11 cellular contexts compared by ENCODE assay signal in the genomic region with DNA sequence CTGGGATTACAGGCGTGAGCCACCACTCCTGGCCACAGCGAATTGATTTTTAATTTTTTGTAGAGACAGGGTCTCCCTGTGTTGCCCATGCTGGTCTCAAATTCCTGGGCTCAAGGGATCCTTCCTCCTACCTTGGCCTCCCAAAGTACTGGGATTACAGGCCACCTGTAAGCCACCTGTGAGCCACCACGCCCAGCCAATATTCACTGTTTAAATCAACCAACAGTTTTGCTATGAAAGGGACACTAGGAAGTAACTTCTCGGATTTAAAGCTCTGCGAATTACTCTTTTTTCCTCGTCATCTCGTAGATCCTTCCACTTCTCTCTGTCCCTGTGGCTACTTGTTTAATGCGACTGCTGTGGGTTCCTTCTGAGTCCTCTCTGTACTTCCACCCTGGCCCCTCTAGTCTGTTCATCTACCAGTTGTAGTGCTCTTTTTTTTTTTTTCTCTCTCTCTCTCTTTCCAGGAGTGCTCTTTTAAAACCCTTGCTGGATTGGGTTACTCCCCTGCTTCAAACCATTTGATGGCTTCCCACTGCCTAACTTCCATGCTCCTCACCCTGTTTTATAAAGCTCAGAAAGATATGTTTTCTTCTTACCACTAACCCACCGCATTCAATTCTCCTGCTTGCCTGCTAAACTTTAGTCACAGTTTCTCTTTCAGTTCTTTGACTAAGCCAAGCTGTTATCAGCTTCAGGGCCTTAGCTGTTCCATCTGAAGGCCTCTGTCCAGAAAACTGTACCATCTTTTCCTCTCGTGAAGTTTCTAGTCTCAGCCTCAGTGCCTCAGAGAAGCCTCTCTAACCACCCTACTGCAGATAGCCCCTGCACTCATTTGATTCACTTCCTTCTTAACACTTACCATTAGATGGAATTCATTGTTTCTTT. TPM values are rescaled to one million over a fixed set of nuclear protein-coding genes. Genes with fewer than 3 reads are reported as not detected.
A peak's percentile ranks its signal among the peaks of the same experiment; 100 is the strongest.
DNase-seq lines count a peak whose midpoint lies in the region; ATAC-seq, FAIRE-seq and TF ChIP-seq lines count a peak whose summit lies in the region.
"Had no signal": no experiment of that assay in that cellular context is flagged by ENCODE, and none has a peak within 500 bp of the region (broad histone marks: within the 10 kb centered on the region; RNA-seq: fewer than 3 reads in every experiment).

No MANE protein-coding gene starts in this region.

- peak; percentile 76 for ATAC-seq in HG03159 (IDR thresholded peaks at IDR 0.05; ENCODE audit: unreplicated experiment)

- peaks cover 10% of the 10 kb centered on the region for H3K36me3 Mint-ChIP-seq in activated naive CD4-positive, alpha-beta T cell treated with anti-CD3 and anti-CD28 coated beads, Interleukin-2, amount 10 ng/mL, durations not matched to agents 7 days and 5 days
- peaks cover 2% of the 10 kb centered on the region for H3K36me3 Mint-ChIP-seq in astrocyte (ENCODE audit: low read depth, unreplicated experiment)

- H4K20me1 ChIP-seq in astrocyte (ENCODE audit: insufficient read depth, low read length) = peaks cover 54% of the 10 kb centered on the region

- H3K27ac Mint-ChIP-seq in activated naive CD4-positive, alpha-beta T cell treated with anti-CD3 and anti-CD28 coated beads, Interleukin-2, amount 10 ng/mL, durations not matched to agents 7 days and 5 days = peak overlapping the region; percentile 85
- peak overlapping the region; percentile 75 for H3K27ac Mint-ChIP-seq in astrocyte (ENCODE audit: unreplicated experiment)

- H3K79me2 ChIP-seq in astrocyte (ENCODE audit: insufficient read depth, low read length) = peaks cover 63% of the 10 kb centered on the region

- no peaks in the 10 kb centered on the region for H3K27me3 Mint-ChIP-seq in activated naive CD4-positive, alpha-beta T cell treated with anti-CD3 and anti-CD28 coated beads, Interleukin-2, amount 10 ng/mL, durations not matched to agents 7 days and 5 days
- no peaks in the 10 kb centered on the region for H3K27me3 Mint-ChIP-seq in astrocyte (ENCODE audit: low read depth, unreplicated experiment)

- DNase-seq in activated naive CD4-positive, alpha-beta T cell treated with anti-CD3 and anti-CD28 coated beads, Interleukin-2, amount 10 ng/mL, durations not matched to agents 7 days and 5 days = peak; percentile 23
- no peak for DNase-seq in activated naive CD4-positive, alpha-beta T cell treated with anti-CD3 and anti-CD28 coated beads, Interleukin-2, amount 50 U/mL, for 16 hours
- DNase-seq in astrocyte (ENCODE audit: low read depth) (no peak), transverse colon (peak; percentile 21), NCI-H1436 (lab: John Stamatoyannopoulos, UW) (no peak), NCI-H1417 treated with DMSO at 0.1 percent for 48 hours (lab: John Stamatoyannopoulos, UW) (no peak), vagina (ENCODE audit: extremely low spot score in 2 of 2) (no peak)
- DNase-seq: SW 1271 had no signal

- H3K27me3 ChIP-seq in astrocyte (ENCODE audit: insufficient read depth, low read length) (no peaks in the 10 kb centered on the region), transverse colon (no peaks in the 10 kb centered on the region), vagina (no peaks in the 10 kb centered on the region)

- 46 to 53% methylated on average over 7 to 10 of the region's 10 CpGs for WGBS in transverse colon (ENCODE audit: low coverage in 1 of 2), 2 donors

- H2AFZ ChIP-seq in astrocyte (ENCODE audit: low read depth, low read length) = no peak overlapping the region
- H2AFZ ChIP-seq: parathyroid adenoma had no signal

- H3K27ac ChIP-seq in astrocyte (ENCODE audit: low read depth, low read length) (no peak overlapping the region), transverse colon (peak overlapping the region; percentile 26 to 38 (median 28)), vagina (no peak overlapping the region)
- H3K27ac ChIP-seq: parathyroid adenoma had no signal

- H3K4me3 Mint-ChIP-seq in activated naive CD4-positive, alpha-beta T cell treated with anti-CD3 and anti-CD28 coated beads, Interleukin-2, amount 10 ng/mL, durations not matched to agents 7 days and 5 days = peak overlapping the region; percentile 0
- H3K4me3 Mint-ChIP-seq in astrocyte (ENCODE audit: unreplicated experiment) = no peak overlapping the region

- H3K4me1 ChIP-seq in astrocyte (ENCODE audit: insufficient read depth, low read length) (no peaks in the 10 kb centered on the region), transverse colon (peaks cover 0 to 13% (median 10%) of the 10 kb centered on the region in 4 donors), vagina (no peaks in the 10 kb centered on the region)
- H3K4me1 ChIP-seq: parathyroid adenoma had no signal

- H3K4me1 Mint-ChIP-seq in activated naive CD4-positive, alpha-beta T cell treated with anti-CD3 and anti-CD28 coated beads, Interleukin-2, amount 10 ng/mL, durations not matched to agents 7 days and 5 days = peaks cover 27% of the 10 kb centered on the region
- H3K4me1 Mint-ChIP-seq in astrocyte (ENCODE audit: low read depth, unreplicated experiment) = peaks cover 7% of the 10 kb centered on the region

- H3K9me3 Mint-ChIP-seq in activated naive CD4-positive, alpha-beta T cell treated with anti-CD3 and anti-CD28 coated beads, Interleukin-2, amount 10 ng/mL, durations not matched to agents 7 days and 5 days = no peaks in the 10 kb centered on the region
- H3K9me3 Mint-ChIP-seq in astrocyte (ENCODE audit: unreplicated experiment) = peaks cover 2% of the 10 kb centered on the region

- no peak for TF ChIP-seq POLR2A in transverse colon (IDR thresholded peaks at IDR 0.05)
- no peak for TF ChIP-seq POLR2A in vagina (IDR thresholded peaks at IDR 0.05)

- FAIRE-seq in astrocyte (lab: Jason Lieb, UNC) = no peak
- FAIRE-seq: urothelium cell line had no signal

- H3K9me3 ChIP-seq in astrocyte (ENCODE audit: insufficient read depth, low read depth, low read length) (no peaks in the 10 kb centered on the region), transverse colon (no peaks in the 10 kb centered on the region), vagina (no peaks in the 10 kb centered on the region)

- TF ChIP-seq CTCF in astrocyte (IDR thresholded peaks at IDR 0.05; ENCODE audit: insufficient read depth, low read depth, low read length) (no peak), transverse colon (IDR thresholded peaks at IDR 0.05) (no peak), vagina (IDR thresholded peaks at IDR 0.05) (no peak)

- H3K4me3 ChIP-seq in astrocyte (ENCODE audit: insufficient read depth, low read depth, low read length) (no peak overlapping the region), transverse colon (no peak overlapping the region), vagina (no peak overlapping the region)

- no peak for TF ChIP-seq EP300 in transverse colon (IDR thresholded peaks at IDR 0.05; ENCODE audit: low read depth)

- in situ Hi-C loops in transverse colon (cut with MboI; ENCODE audit: low pct_ligation_motif_present in 1 of 4, low pct_unique_long_range_greater_than_20kb in 1 of 4, low sequenced_read_pairs in 3 of 4) = loop anchor here in 1 of 4 donors (25.0 kb wide), 1 partner anchor 108 kb away; a partner anchor contains a TSS

- no peak overlapping the region for H3K9ac ChIP-seq in astrocyte (ENCODE audit: low read length)
- H3K9ac ChIP-seq: parathyroid adenoma had no signal

- H3K36me3 ChIP-seq in astrocyte (ENCODE audit: insufficient read depth, low read length) = no peaks in the 10 kb centered on the region
- H3K36me3 ChIP-seq in transverse colon = no peaks in the 10 kb centered on the region
- no peaks in the 10 kb centered on the region for H3K36me3 ChIP-seq in vagina

- intact Hi-C loops in transverse colon (cut with DNase I; ENCODE audit: low total_unique reads) (no loop called here), vagina (cut with DNase I) (no loop called here)

- CTCF ChIA-PET in activated naive CD4-positive, alpha-beta T cell treated with anti-CD3 and anti-CD28 coated beads, Interleukin-2, amount 10 ng/mL, durations not matched to agents 7 days and 5 days (lab: Charles Lee) = interaction anchor here (0.7 kb wide), 2 partner anchors 36 to 102 kb away, joined by 3 to 4 read pairs; no protein-coding TSS in a partner anchor

- no peak overlapping the region for H3K4me2 ChIP-seq in astrocyte (ENCODE audit: low read length)

RNA-seq across cellular contexts. Expression of a gene that starts 12.4 kb away (rescaled TPM):
- total RNA-seq in astrocyte (37.8 and 42.0 TPM in 2 replicates), transverse colon (10 to 100 TPM; 10.7 to 23.2 (median 17.6) TPM), vagina (32.2 TPM)

RNA-seq across cellular contexts. Expression of a gene that starts 27.0 kb away (rescaled TPM):
- 19.1 and 19.9 TPM in 2 replicates for total RNA-seq in astrocyte
- total RNA-seq in transverse colon = 10 to 100 TPM in 1 of 4 donors, 1 to 10 TPM in 3; 4.5 to 13.0 (median 8.4) TPM
- total RNA-seq in vagina = 6.9 TPM

Comparison
In these comparisons a context has a peak if more than half of its experiments do, and no peak if none do; other contexts are left out.
1. DNase-seq: peak in activated naive CD4-positive, alpha-beta T cell treated with anti-CD3 and anti-CD28 coated beads, Interleukin-2, amount 10 ng/mL, durations not matched to agents 7 days and 5 days (single experiment) and transverse colon (single experiment); none in activated naive CD4-positive, alpha-beta T cell treated with anti-CD3 and anti-CD28 coated beads, Interleukin-2, amount 50 U/mL, for 16 hours (single experiment), astrocyte (single experiment), NCI-H1436 (single experiment), NCI-H1417 treated with DMSO at 0.1 percent for 48 hours (single experiment) and vagina (0 of 2).
2. H3K27ac ChIP-seq: peak in transverse colon (4 of 4); none in astrocyte (single experiment) and vagina (single experiment).